ENCODE assay signal across 8 cellular contexts in the genomic region with DNA sequence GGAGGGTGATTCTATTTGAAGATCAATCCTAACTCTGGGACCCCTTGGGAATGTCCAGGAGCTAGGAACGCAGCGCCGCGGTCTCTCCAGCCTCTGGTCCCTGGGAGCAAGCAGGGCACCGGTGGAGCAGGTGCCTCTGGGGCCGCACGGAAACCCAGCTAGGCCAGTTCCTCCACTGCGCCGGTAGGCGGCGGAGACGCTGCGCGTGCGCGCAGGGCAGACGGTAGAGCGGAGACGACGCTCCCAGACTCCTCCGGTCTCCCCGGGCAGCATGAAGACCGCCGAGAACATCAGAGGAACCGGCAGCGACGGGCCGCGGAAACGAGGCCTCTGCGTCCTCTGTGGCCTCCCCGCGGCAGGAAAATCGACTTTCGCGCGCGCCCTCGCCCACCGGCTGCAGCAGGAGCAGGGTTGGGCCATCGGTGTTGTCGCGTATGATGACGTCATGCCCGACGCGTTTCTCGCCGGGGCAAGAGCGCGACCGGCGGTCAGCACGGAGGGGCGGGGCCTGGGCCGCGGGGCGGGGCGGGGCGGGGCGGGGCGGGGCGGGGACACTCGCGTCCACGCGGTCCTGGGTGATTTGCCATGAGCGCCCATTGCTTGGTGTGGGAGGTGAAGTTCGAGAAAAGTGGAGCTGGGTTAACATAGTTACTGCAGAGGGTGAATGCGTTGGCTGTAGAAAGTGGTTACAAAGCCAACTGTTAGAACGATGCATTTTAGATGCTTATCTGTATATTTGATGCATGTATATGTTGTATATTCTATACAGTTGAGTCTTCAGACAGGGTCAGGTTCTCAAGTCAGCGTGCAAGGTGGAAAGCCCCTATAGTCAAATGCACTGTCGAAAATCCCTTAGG. TPM values are rescaled to one million over a fixed set of nuclear protein-coding genes. Genes with fewer than 3 reads are reported as not detected.
DNase-seq lines count a peak whose midpoint lies in the region; ATAC-seq and TF ChIP-seq lines count a peak whose summit lies in the region.

A gene with protein sequence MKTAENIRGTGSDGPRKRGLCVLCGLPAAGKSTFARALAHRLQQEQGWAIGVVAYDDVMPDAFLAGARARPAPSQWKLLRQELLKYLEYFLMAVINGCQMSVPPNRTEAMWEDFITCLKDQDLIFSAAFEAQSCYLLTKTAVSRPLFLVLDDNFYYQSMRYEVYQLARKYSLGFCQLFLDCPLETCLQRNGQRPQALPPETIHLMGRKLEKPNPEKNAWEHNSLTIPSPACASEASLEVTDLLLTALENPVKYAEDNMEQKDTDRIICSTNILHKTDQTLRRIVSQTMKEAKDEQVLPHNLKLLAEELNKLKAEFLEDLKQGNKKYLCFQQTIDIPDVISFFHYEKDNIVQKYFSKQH (plus strand): TSS at position 193 of the 857 bp plus-strand sequence. CDS start 79 bp downstream, at position 272.

- H3K27me3 Mint-ChIP-seq in activated T-helper 2 cell treated with anti-CD3 and anti-CD28 coated beads, Interferon-gamma antibody, Interleukin-2, Interleukin-4, amounts not matched to agents 10 μg/mL and 5 μg/mL and 100 μg/mL, durations not matched to agents 14 hours and 24 hours and 36 hours (ENCODE audit: low read depth), result peaks cover 6% of the 10 kb centered on the region
- peaks cover 9 to 15% of the 10 kb centered on the region in 2 donors for H3K27me3 Mint-ChIP-seq in natural killer cell (ENCODE audit: low read depth in 2 of 2)

- H3K27ac Mint-ChIP-seq in activated T-helper 2 cell treated with anti-CD3 and anti-CD28 coated beads, Interferon-gamma antibody, Interleukin-2, Interleukin-4, amounts not matched to agents 10 μg/mL and 5 μg/mL and 100 μg/mL, durations not matched to agents 14 hours and 24 hours and 36 hours, result peak within 1 kb of the TSS; percentile 96
- peak within 1 kb of the TSS; percentile 90 to 93 for H3K27ac Mint-ChIP-seq in natural killer cell

- H3K4me3 Mint-ChIP-seq in activated T-helper 2 cell treated with anti-CD3 and anti-CD28 coated beads, Interferon-gamma antibody, Interleukin-2, Interleukin-4, amounts not matched to agents 10 μg/mL and 5 μg/mL and 100 μg/mL, durations not matched to agents 14 hours and 24 hours and 36 hours (ENCODE audit: low read depth), result peak within 1 kb of the TSS; percentile 87
- H3K4me3 Mint-ChIP-seq in natural killer cell, result peak within 1 kb of the TSS; percentile 90

- intact Hi-C loops in activated T-helper 2 cell treated with anti-CD3 and anti-CD28 coated beads, Interferon-gamma antibody, Interleukin-2, Interleukin-4, amounts not matched to agents 10 μg/mL and 5 μg/mL and 100 μg/mL, durations not matched to agents 14 hours and 24 hours and 36 hours (cut with micrococcal nuclease), result loop anchor here (1.0 kb wide), 3 partner anchors 26 to 101 kb away; a partner anchor contains a TSS
- intact Hi-C loops in natural killer cell (cut with micrococcal nuclease), result loop anchor here (1.0 kb wide), 3 partner anchors 26 to 101 kb away; a partner anchor contains a TSS

- peak; percentile 95 to 98 (median 95) for ATAC-seq in natural killer cell

- peaks cover 14% of the 10 kb centered on the region for H3K4me1 Mint-ChIP-seq in activated T-helper 2 cell treated with anti-CD3 and anti-CD28 coated beads, Interferon-gamma antibody, Interleukin-2, Interleukin-4, amounts not matched to agents 10 μg/mL and 5 μg/mL and 100 μg/mL, durations not matched to agents 14 hours and 24 hours and 36 hours (ENCODE audit: low read depth)
- H3K4me1 Mint-ChIP-seq in natural killer cell, result peaks cover 16 to 17% of the 10 kb centered on the region in 2 donors

- H3K9me3 Mint-ChIP-seq in activated T-helper 2 cell treated with anti-CD3 and anti-CD28 coated beads, Interferon-gamma antibody, Interleukin-2, Interleukin-4, amounts not matched to agents 10 μg/mL and 5 μg/mL and 100 μg/mL, durations not matched to agents 14 hours and 24 hours and 36 hours, result no peaks in the 10 kb centered on the region
- no peaks in the 10 kb centered on the region for H3K9me3 Mint-ChIP-seq in natural killer cell

- DNase-seq in ELR (ENCODE audit: low read depth) (peak; percentile 92), H4 (ENCODE audit: low spot score) (peak; percentile 88), RPMI7951 (ENCODE audit: low read depth) (peak; percentile 86), fibroblast of peridontal ligament (ENCODE audit: extremely low read depth) (peak; percentile 92), natural killer cell (peak; percentile 92)
- DNase-seq in activated T-helper 2 cell treated with anti-CD3 and anti-CD28 coated beads, Interferon-gamma antibody, Interleukin-2, Interleukin-4, amounts not matched to agents 10 μg/mL and 5 μg/mL and 100 μg/mL, durations not matched to agents 14 hours and 24 hours and 36 hours (ENCODE audit: low spot score), result peak; percentile 87
- DNase-seq in stimulated activated naive CD4-positive, alpha-beta T cell (lab: John Stamatoyannopoulos, UW), result peak; percentile 81 to 97 (median 84)

- TF ChIP-seq CTCF in LNCAP (IDR thresholded peaks at IDR 0.05) (peak; percentile 81), natural killer cell (IDR thresholded peaks at IDR 0.05) (peak; percentile 95)

- no peaks in the 10 kb centered on the region for H3K36me3 Mint-ChIP-seq in activated T-helper 2 cell treated with anti-CD3 and anti-CD28 coated beads, Interferon-gamma antibody, Interleukin-2, Interleukin-4, amounts not matched to agents 10 μg/mL and 5 μg/mL and 100 μg/mL, durations not matched to agents 14 hours and 24 hours and 36 hours (ENCODE audit: low read depth)
- H3K36me3 Mint-ChIP-seq in natural killer cell, result no peaks in the 10 kb centered on the region

RNA-seq across cellular contexts. Expression of the gene that starts here (rescaled TPM):
- 11.8 and 12.7 TPM in 2 replicates for total RNA-seq in H4 (2014; rRNA removed; shearing (Covaris generic))
- 7.4 and 8.5 TPM in 2 replicates for total RNA-seq in RPMI7951 (2014; rRNA removed; shearing (Covaris generic))
- total RNA-seq in activated T-helper 2 cell treated with anti-CD3 and anti-CD28 coated beads, Interferon-gamma antibody, Interleukin-2, Interleukin-4, amounts not matched to agents 10 μg/mL and 5 μg/mL and 100 μg/mL, durations not matched to agents 14 hours and 24 hours and 36 hours, result 3.4 TPM in 2 replicates
- total RNA-seq in natural killer cell, result 10 to 100 TPM; 10.6 to 13.8 (median 13.7) TPM

Comparison
In these comparisons a context has a peak if more than half of its experiments do, and no peak if none do; other contexts are left out.
1. Peak in every context shown above with its lines: DNase-seq and ATAC-seq.